Comparison of ENCODE assay signal across 8 cellular contexts in the genomic region with DNA sequence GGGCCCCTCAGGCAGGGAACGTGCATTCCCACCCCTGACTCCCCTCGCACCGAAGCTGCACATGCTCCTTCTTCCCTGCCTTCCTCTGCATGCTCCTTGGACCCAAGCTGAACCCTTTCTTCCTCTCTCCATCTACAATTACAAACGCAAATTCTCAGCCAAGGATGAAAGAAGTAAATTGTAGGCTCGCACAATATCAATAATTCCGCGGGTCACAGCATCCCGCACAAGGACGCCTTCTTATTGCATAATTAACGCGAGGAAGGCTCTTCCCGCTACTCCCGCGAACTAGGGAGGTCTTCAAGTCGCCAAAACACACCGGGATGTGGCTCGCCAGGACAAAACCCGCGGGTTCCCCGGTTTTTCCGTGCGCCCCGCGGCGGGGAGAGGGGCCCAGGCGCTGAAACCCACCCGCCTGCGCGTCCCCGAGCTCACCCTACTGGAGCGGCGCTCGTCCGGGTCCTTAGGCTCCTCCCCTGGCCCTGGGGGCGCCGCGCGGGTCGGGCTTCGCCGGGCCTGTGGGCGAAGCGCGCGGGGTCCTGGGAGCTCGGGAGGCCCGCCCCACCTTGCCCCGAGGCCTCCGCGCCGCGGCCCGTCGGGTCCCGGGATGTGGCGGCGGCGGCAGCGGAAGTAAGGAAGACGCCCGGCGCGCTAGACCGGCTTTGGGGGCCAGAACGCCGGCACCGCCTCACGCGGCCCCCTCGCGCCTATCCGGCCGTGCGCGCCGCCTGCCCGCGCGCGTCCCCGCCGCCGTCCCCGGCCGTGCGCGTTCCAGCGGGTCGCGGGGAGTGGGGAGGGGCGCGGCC.
DNase-seq lines count a peak whose midpoint lies in the region; ATAC-seq and TF ChIP-seq lines count a peak whose summit lies in the region.

A gene with protein sequence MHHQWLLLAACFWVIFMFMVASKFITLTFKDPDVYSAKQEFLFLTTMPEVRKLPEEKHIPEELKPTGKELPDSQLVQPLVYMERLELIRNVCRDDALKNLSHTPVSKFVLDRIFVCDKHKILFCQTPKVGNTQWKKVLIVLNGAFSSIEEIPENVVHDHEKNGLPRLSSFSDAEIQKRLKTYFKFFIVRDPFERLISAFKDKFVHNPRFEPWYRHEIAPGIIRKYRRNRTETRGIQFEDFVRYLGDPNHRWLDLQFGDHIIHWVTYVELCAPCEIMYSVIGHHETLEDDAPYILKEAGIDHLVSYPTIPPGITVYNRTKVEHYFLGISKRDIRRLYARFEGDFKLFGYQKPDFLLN (minus strand): TSS at position 730 of the 806 bp plus-strand sequence. CDS start 10,993 bp downstream, outside the sequence.

- peaks cover 4% of the 10 kb centered on the region for H3K4me1 ChIP-seq in mucosa of stomach (ENCODE audit: control insufficient read depth, insufficient read depth, low read length)

- peak within 1 kb of the TSS; percentile 60 for H3K9ac ChIP-seq in mucosa of stomach (ENCODE audit: low read length)

- no peaks in the 10 kb centered on the region for H3K36me3 ChIP-seq in mucosa of stomach (ENCODE audit: control insufficient read depth, insufficient read depth, low read length)

- H3K4me3 ChIP-seq in mucosa of stomach (ENCODE audit: low read length), result peak within 1 kb of the TSS; percentile 65

- H3K9me3 ChIP-seq in mucosa of stomach (ENCODE audit: control insufficient read depth, low read length), result no peaks in the 10 kb centered on the region

- ATAC-seq in GM18907 (IDR thresholded peaks at IDR 0.05; ENCODE audit: unreplicated experiment) (peak; percentile 85), HG03159 (IDR thresholded peaks at IDR 0.05; ENCODE audit: unreplicated experiment) (peak; percentile 89)

- DNase-seq in AG08396 (ENCODE audit: low spot score), result peak; percentile 81
- DNase-seq in NCI-H82 (lab: John Stamatoyannopoulos, UW), result peak; percentile 83
- DNase-seq in activated T-cell treated with anti-CD3 and anti-CD28 coated beads for 4 hours, result peak; percentile 42
- peak; percentile 78 to 81 for DNase-seq in erythroblast (lab: John Stamatoyannopoulos, UW)
- DNase-seq in stimulated activated CD8-positive, alpha-beta memory T cell treated with anti-CD3 and anti-CD28 coated beads, Interleukin-7, amount 100 ng/mL, for 24 hours (ENCODE audit: low read depth), result peak; percentile 5

- TF ChIP-seq POLR2A in erythroblast (IDR thresholded peaks at IDR 0.05; ENCODE audit: low read length), result peak; percentile 50

- peaks cover 6% of the 10 kb centered on the region for H3K27me3 ChIP-seq in mucosa of stomach (ENCODE audit: control insufficient read depth, insufficient read depth, low read length)

Comparison
In these comparisons a context has a peak if more than half of its experiments do, and no peak if none do; other contexts are left out.
1. Peak in every context shown above with its lines: DNase-seq, ATAC-seq and H3K4me3 ChIP-seq.
2. DNase-seq: peak in every context shown above with its lines; median percentile 83 in NCI-H82; 81 in AG08396; 80 in erythroblast; 42 in activated T-cell treated with anti-CD3 and anti-CD28 coated beads for 4 hours; 5 in stimulated activated CD8-positive, alpha-beta memory T cell treated with anti-CD3 and anti-CD28 coated beads, Interleukin-7, amount 100 ng/mL, for 24 hours.